Comparison of ENCODE assay signal across 1 cellular context in genomic region chr19:43445426-43445825, GRCh38.
TF ChIP-seq lines count a peak whose summit lies in the region.

No MANE protein-coding gene starts in this region.

TF ChIP-seq in K562, 482 proteins besides CTCF, POLR2A, EP300 and RAD21 (continued from another document and continues in another):
- TF ChIP-seq PRDM10 (IDR thresholded peaks at IDR 0.05; ENCODE audit: partially characterized antibody) = no peak
- TF ChIP-seq FOXP4 (CRISPR knock-in tag; IDR thresholded peaks at IDR 0.05; ENCODE audit: borderline replicate concordance) = no peak
- no peak for TF ChIP-seq BRD9 (IDR thresholded peaks at IDR 0.05; ENCODE audit: low read depth, partially characterized antibody)
- no peak for TF ChIP-seq ZNF696 (CRISPR knock-in tag; conservative IDR thresholded peaks at IDR 0.05)
- TF ChIP-seq CBX1 (IDR thresholded peaks at IDR 0.05; ENCODE audit: low read depth) = no peak
- TF ChIP-seq ZNF354B (CRISPR knock-in tag; IDR thresholded peaks at IDR 0.05) = no peak
- no peak for TF ChIP-seq FOXA3 (CRISPR knock-in tag; conservative IDR thresholded peaks at IDR 0.05 in 1 of 2, IDR thresholded peaks at IDR 0.05 in 1 of 2)
- peak; percentile 74 for TF ChIP-seq CXXC5 (CRISPR knock-in tag; IDR thresholded peaks at IDR 0.05)
- TF ChIP-seq ZNF584 (CRISPR knock-in tag; IDR thresholded peaks at IDR 0.05; ENCODE audit: low read depth) = peak; percentile 54; the same call in 1 of the 2 replicates
- no peak for TF ChIP-seq CAMTA2 (CRISPR knock-in tag; conservative IDR thresholded peaks at IDR 0.05)
- no peak for TF ChIP-seq AFF4 (CRISPR knock-in tag; IDR thresholded peaks at IDR 0.05)
- TF ChIP-seq ZBTB26 (CRISPR knock-in tag; IDR thresholded peaks at IDR 0.05) = 0 out of 2 replicates have a peak, but pooled peaks have one; percentile 29
- no peak for TF ChIP-seq SMARCB1 (IDR thresholded peaks at IDR 0.05; ENCODE audit: insufficient read length, low read depth)
- TF ChIP-seq TRIM28 (IDR thresholded peaks at IDR 0.05) = no peak
- peak in 1 of 2 experiments; percentile 65; a peak in 2 of 4 replicates for TF ChIP-seq ZNF639 (CRISPR knock-in tag; conservative IDR thresholded peaks at IDR 0.05 in 1 of 2, IDR thresholded peaks at IDR 0.05 in 1 of 2)
- no peak for TF ChIP-seq TRIM25 (IDR thresholded peaks at IDR 0.05; ENCODE audit: borderline replicate concordance)
- no peak for TF ChIP-seq ZNF707 (CRISPR knock-in tag; conservative IDR thresholded peaks at IDR 0.05)
- TF ChIP-seq CREB1 (IDR thresholded peaks at IDR 0.05) = no peak
- TF ChIP-seq CREB1 (CRISPR knock-in tag; IDR thresholded peaks at IDR 0.05) = no peak
- no peak for TF ChIP-seq HMGN3 (IDR thresholded peaks at IDR 0.05; ENCODE audit: borderline replicate concordance, extremely low read depth, insufficient read length, low read depth, low read length)
- TF ChIP-seq CEBPZ (IDR thresholded peaks at IDR 0.05; ENCODE audit: borderline replicate concordance, low read depth, low read length) = no peak
- TF ChIP-seq CSDE1 (IDR thresholded peaks at IDR 0.05) = no peak
- no peak for TF ChIP-seq SIRT6 (IDR thresholded peaks at IDR 0.05; ENCODE audit: low read depth, low read length)
- peak; percentile 64; the same call in 1 of the 2 replicates for TF ChIP-seq KLF6 (CRISPR knock-in tag; IDR thresholded peaks at IDR 0.05; ENCODE audit: borderline replicate concordance)
- no peak for TF ChIP-seq ZNF3 (CRISPR knock-in tag; IDR thresholded peaks at IDR 0.05)
- TF ChIP-seq THAP12 (CRISPR knock-in tag; IDR thresholded peaks at IDR 0.05) = no peak
- TF ChIP-seq ZNF165 (CRISPR knock-in tag; IDR thresholded peaks at IDR 0.05; ENCODE audit: borderline replicate concordance) = no peak
- TF ChIP-seq ZNF785 (CRISPR knock-in tag; IDR thresholded peaks at IDR 0.05) = no peak
- no peak for TF ChIP-seq RBM39 (optimal IDR thresholded peaks at IDR 0.05; ENCODE audit: low read depth, low read length)
- TF ChIP-seq ZNF212 (CRISPR knock-in tag; IDR thresholded peaks at IDR 0.05) = no peak
- no peak for TF ChIP-seq MXI1 (IDR thresholded peaks at IDR 0.05; ENCODE audit: low read depth, low read length)
- TF ChIP-seq TRIM24 (IDR thresholded peaks at IDR 0.05) = no peak
- no peak for TF ChIP-seq MLLT1 (IDR thresholded peaks at IDR 0.05)
- no peak for TF ChIP-seq SIN3A (IDR thresholded peaks at IDR 0.05; ENCODE audit: borderline replicate concordance in 2 of 2, control insufficient read depth in 1 of 2, low read depth in 2 of 2, low read length in 2 of 2)
- TF ChIP-seq NR2C2 (CRISPR knock-in tag; IDR thresholded peaks at IDR 0.05) = no peak
- 0 out of 2 replicates have a peak, but pooled peaks have one; percentile 18 for TF ChIP-seq NR2C2 (tag; IDR thresholded peaks at IDR 0.05)
